ENCODE assay signal across 1 cellular context in the genomic region with DNA sequence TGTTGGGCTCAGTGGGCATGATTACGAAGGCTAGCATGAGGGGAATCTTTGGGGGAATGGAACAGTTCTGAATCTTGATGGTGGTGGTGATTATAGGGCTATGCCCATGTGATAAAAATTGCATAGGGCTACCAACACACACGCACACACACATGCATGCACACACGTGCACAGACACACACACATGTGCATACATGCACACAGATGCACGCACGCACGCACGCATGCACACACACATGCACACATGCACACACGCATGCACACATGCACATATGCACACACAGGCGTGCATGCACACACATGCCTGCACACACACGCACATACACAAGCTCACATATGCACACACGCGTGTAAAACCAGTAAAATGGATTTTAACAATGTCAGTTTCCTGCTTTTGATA.
TF ChIP-seq lines count a peak whose summit lies in the region.

No MANE protein-coding gene starts in this region.

TF ChIP-seq in HEK293, 187 proteins besides CTCF, POLR2A, EP300 and RAD21 (continued from another document):
- TF ChIP-seq, protein P1, sequence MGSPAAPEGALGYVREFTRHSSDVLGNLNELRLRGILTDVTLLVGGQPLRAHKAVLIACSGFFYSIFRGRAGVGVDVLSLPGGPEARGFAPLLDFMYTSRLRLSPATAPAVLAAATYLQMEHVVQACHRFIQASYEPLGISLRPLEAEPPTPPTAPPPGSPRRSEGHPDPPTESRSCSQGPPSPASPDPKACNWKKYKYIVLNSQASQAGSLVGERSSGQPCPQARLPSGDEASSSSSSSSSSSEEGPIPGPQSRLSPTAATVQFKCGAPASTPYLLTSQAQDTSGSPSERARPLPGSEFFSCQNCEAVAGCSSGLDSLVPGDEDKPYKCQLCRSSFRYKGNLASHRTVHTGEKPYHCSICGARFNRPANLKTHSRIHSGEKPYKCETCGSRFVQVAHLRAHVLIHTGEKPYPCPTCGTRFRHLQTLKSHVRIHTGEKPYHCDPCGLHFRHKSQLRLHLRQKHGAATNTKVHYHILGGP (tag by site-specific recombination; IDR thresholded peaks at IDR 0.05), result no peak
